Comparison of ENCODE assay signal across 29 cellular contexts in the genomic region with DNA sequence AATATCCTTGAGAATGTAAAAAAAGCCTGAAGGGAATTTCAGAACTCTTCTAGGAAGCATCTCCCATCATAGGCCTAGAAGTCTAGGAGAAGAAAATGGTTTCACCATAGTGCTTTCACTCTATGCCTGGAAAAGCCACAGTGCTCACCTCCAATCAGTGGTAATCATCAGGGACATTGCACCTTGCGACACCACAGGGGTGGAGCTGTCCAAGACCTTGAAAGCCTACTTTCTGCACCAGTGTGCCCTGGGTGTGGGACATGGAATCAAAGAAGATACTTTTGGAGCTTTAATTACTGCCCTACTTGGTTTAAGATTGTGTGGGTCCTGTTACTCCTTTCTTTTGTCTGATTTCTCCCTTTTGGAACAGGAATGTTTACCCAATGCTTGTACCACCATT.
"Had no signal": no experiment of that assay in that cellular context is flagged by ENCODE, and none has a peak within 500 bp of the region (broad histone marks: within the 10 kb centered on the region; RNA-seq: fewer than 3 reads in every experiment).

No MANE protein-coding gene starts in this region.

- ATAC-seq: activated CD4-positive, CD25-positive, alpha-beta regulatory T cell treated with anti-CD3 and anti-CD28 coated beads, Interleukin-2, amount 50 U/mL, for 24 hours; activated CD8-positive, alpha-beta T cell treated with anti-CD3 and anti-CD28 coated beads for 36 hours; activated T-cell treated with anti-CD3 and anti-CD28 coated beads, Interleukin-2, amount 50 U/mL, for 4 hours; activated T-helper 17 cell treated with anti-CD3 and anti-CD28 coated beads, Interleukin-2, amount 50 U/mL, for 72 hours; effector memory CD8-positive, alpha-beta T cell; foreskin keratinocyte; gastroesophageal sphincter; heart right ventricle; T-helper 17 cell had no signal

- FAIRE-seq: colon had no signal

- DNase-seq: activated B cell treated with CpG ODN at 0.5 μM for 24 hours; activated CD4-positive, alpha-beta T cell treated with anti-CD3 and anti-CD28 coated beads for 48 hours; activated CD4-positive, alpha-beta T cell treated with anti-CD3 and anti-CD28 coated beads, Interleukin-2, amount 50 U/mL, for 1 hour; activated CD4-positive, alpha-beta T cell treated with anti-CD3 and anti-CD28 coated beads, Interleukin-2, amount 50 U/mL, for 48 hours; activated CD8-positive, alpha-beta memory T cell treated with anti-CD3 and anti-CD28 coated beads for 24 hours; activated CD8-positive, alpha-beta T cell treated with anti-CD3 and anti-CD28 coated beads for 36 hours; activated effector memory CD4-positive, alpha-beta T cell treated with Interleukin-2 at 50 U/mL for 16 hours; activated gamma-delta T cell treated with Interleukin-2 at 50 U/mL for 16 hours; activated naive CD4-positive, alpha-beta T cell treated with anti-CD3 and anti-CD28 coated beads, Interleukin-2, amount 50 U/mL, for 16 hours; activated naive CD4-positive, alpha-beta T cell treated with Interleukin-2 at 50 U/mL for 16 hours; activated T-cell treated with anti-CD3 and anti-CD28 coated beads, Interleukin-2, amount 50 U/mL, for 4 hours; caudate nucleus; cortex of kidney; dermis blood vessel endothelial cell; effector CD4-positive, alpha-beta T cell; effector memory CD8-positive, alpha-beta T cell; erythroblast; foreskin keratinocyte; heart right ventricle; T-helper 1 cell; T-helper 17 cell; T1000; WERI-Rb-1 had no signal

- H3K36me3 ChIP-seq: ascending aorta, esophagus muscularis mucosa, gastroesophageal sphincter, heart right ventricle, WERI-Rb-1 had no signal

- H3K27me3 ChIP-seq: ascending aorta, esophagus muscularis mucosa, foreskin keratinocyte, gastroesophageal sphincter, heart right ventricle had no signal

- H3K27ac ChIP-seq: ascending aorta, esophagus muscularis mucosa, foreskin keratinocyte, gastroesophageal sphincter, heart right ventricle, WERI-Rb-1 had no signal

- H3K4me1 ChIP-seq: ascending aorta, esophagus muscularis mucosa, foreskin keratinocyte, gastroesophageal sphincter, heart right ventricle had no signal

- H3K9me3 ChIP-seq: ascending aorta, esophagus muscularis mucosa had no signal

- H3K4me3 ChIP-seq: ascending aorta, esophagus muscularis mucosa, gastroesophageal sphincter, heart right ventricle had no signal
